Comparison of ENCODE assay signal across 9 cellular contexts in the genomic region with DNA sequence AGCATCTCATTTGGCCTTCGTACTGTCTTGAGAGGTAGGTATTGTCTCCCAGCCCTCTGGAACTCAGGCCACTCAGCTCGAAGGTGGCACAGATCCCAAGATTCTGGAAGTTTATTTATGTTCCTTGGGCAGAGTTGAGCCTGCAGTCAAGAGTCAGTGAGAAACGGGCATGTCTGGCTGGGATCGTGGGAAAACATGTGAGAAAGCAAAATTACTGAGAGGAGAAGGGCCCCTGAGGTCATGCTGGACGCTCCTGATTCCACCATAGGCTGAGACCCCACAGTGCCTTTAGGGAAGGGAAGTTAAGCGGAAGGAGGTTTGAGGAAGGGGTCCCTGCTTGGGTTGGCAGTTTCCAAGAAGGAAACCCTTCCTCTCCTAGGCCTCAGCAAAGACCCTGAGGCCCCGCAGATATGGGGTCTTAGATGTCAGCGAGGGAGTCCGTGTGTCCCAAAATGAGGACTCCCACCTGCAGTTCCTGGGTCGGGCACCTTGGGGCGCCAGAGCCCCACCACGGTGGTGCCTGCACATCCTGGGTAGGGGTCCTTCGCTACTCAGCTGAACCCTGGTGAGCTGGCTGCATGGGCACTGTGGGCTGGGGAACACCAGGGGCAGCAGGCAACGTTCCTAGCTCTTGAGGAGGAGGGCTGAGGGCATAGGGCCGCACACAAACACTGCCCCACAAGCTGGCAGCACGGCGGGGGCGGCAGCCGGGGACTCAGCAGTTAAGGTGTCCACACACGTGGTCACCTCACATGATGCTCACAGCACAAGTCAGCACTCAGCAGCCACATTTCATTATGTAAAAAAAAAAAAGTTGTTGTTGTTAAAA. TPM values are rescaled to one million over a fixed set of nuclear protein-coding genes. Genes with fewer than 3 reads are reported as not detected.
A peak's percentile ranks its signal among the peaks of the same experiment; 100 is the strongest.
DNase-seq lines count a peak whose midpoint lies in the region; ATAC-seq, FAIRE-seq and TF ChIP-seq lines count a peak whose summit lies in the region.
"Had no signal": no experiment of that assay in that cellular context is flagged by ENCODE, and none has a peak within 500 bp of the region (broad histone marks: within the 10 kb centered on the region; RNA-seq: fewer than 3 reads in every experiment).

No MANE protein-coding gene starts in this region.

- 0 out of 2 replicates have a peak overlapping the region, but pooled peaks have one; percentile 88 for H2BK15ac ChIP-seq in H1 (ENCODE audit: low read length)

- H3K4me2 ChIP-seq in H1 (ENCODE audit: insufficient read depth in 1 of 2, low read depth in 2 of 2, low read length in 2 of 2): no peak overlapping the region
- H3K4me2 ChIP-seq: BLaER1 treated with 17β-estradiol and CSF1 and Interleukin-3, amounts not matched to agents 10 nM and 100 nM had no signal

- peaks cover 3 to 6% (median 4%) of the 10 kb centered on the region in 4 experiments; a peak in 6 of 7 replicates for H3K4me1 ChIP-seq in H1 (replicated peaks in 1 of 4; ENCODE audit: control insufficient read depth in 3 of 4, insufficient read depth in 4 of 4, low read length in 3 of 4)

- no peak overlapping the region for H3K23ac ChIP-seq in H1 (ENCODE audit: insufficient read length)

- no peak overlapping the region for H3K4me3 ChIP-seq in H1 (ENCODE audit: extremely low read depth in 1 of 4, insufficient read depth in 2 of 4, low read depth in 3 of 4, low read length in 4 of 4)
- H3K4me3 ChIP-seq: BLaER1 treated with 17β-estradiol and CSF1 and Interleukin-3, amounts not matched to agents 10 nM and 100 nM had no signal

- TF ChIP-seq CTCF in H1 (IDR thresholded peaks at IDR 0.05; ENCODE audit: control extremely low read depth in 1 of 3, insufficient read depth in 1 of 3, low read depth in 1 of 3, low read length in 3 of 3): peak; percentile 93 to 99 (median 98)
- peak; percentile 59 to 75 (median 63) for TF ChIP-seq CTCF in nephron (IDR thresholded peaks at IDR 0.05; ENCODE audit: unreplicated experiment in 3 of 3)

- in situ Hi-C loops in SK-MEL-5 (cut with HindIII; ENCODE audit: low pct_unique_long_range_greater_than_20kb, low sequenced_read_pairs): no loop called here

- H3K9ac ChIP-seq in H1 (replicated peaks in 1 of 4; ENCODE audit: extremely low read depth in 1 of 4, low read depth in 3 of 4, low read length in 3 of 4): no peak overlapping the region; a peak in 1 of 7 replicates
- H3K9ac ChIP-seq: BLaER1 treated with 17β-estradiol and CSF1 and Interleukin-3, amounts not matched to agents 10 nM and 100 nM had no signal

- H3K27me3 ChIP-seq in H1 (replicated peaks in 1 of 4; ENCODE audit: control insufficient read depth in 3 of 4, extremely low read depth in 1 of 4, insufficient read depth in 3 of 4, low read length in 3 of 4): no peaks in the 10 kb centered on the region
- H3K27me3 ChIP-seq: BLaER1 treated with 17β-estradiol and CSF1 and Interleukin-3, amounts not matched to agents 10 nM and 100 nM had no signal

- no peak for FAIRE-seq in H1 (lab: Jason Lieb, UNC)

- H4K8ac ChIP-seq in H1 (ENCODE audit: extremely low read depth, insufficient read depth, low read length): peak overlapping the region; percentile 17; the same call in 1 of the 2 replicates

- H4K20me1 ChIP-seq in H1 (replicated peaks in 1 of 2; ENCODE audit: control insufficient read depth in 1 of 2, insufficient read depth in 2 of 2, low read length in 2 of 2): no peaks in the 10 kb centered on the region

- TF ChIP-seq RAD21 in H1 (IDR thresholded peaks at IDR 0.05 in 1 of 2, conservative IDR thresholded peaks at IDR 0.05 in 1 of 2; ENCODE audit: low read depth in 2 of 2, low read length in 2 of 2): peak; percentile 99

- H3K4ac ChIP-seq in H1 (replicated peaks; ENCODE audit: insufficient read length, low read depth, low read length): no peak overlapping the region

- H3K14ac ChIP-seq in H1 (ENCODE audit: insufficient read length): no peak overlapping the region

- no peak overlapping the region; the same call in 1 of the 2 replicates for H2AK5ac ChIP-seq in H1 (ENCODE audit: low read depth, low read length)

- H2BK120ac ChIP-seq in H1 (replicated peaks; ENCODE audit: low read depth, low read length): no peak overlapping the region

- H3K56ac ChIP-seq in H1 (replicated peaks; ENCODE audit: insufficient read length, low read depth, low read length): no peak overlapping the region

- no peaks in the 10 kb centered on the region for H3K79me1 ChIP-seq in H1 (ENCODE audit: low read depth, low read length)

- H3K36me3 ChIP-seq in H1 (ENCODE audit: control insufficient read depth in 2 of 4, insufficient read depth in 4 of 4, low read length in 3 of 4): peaks cover 2 to 14% (median 9%) of the 10 kb centered on the region in 4 experiments; a peak in 5 of 8 replicates

- CTCF ChIA-PET in H1 (lab: Charles Lee; ENCODE audit: partially characterized antibody): interaction anchor here (0.6 to 42.4 kb wide), 42 partner anchors 10 to 305 kb away, joined by 3 to 1994 read pairs (median 6); a partner anchor contains a TSS

- peak overlapping the region; percentile 40; the same call in 1 of the 2 replicates for H2BK5ac ChIP-seq in H1 (ENCODE audit: low read depth, low read length)

- peak overlapping the region; percentile 61; the same call in 1 of the 2 replicates for H2BK20ac ChIP-seq in H1 (ENCODE audit: low read length)

- H3K9me3 ChIP-seq in H1 (ENCODE audit: insufficient read depth in 2 of 2, low read depth in 1 of 2, low read length in 1 of 2): no peaks in the 10 kb centered on the region
- H3K9me3 ChIP-seq: BLaER1 treated with 17β-estradiol and CSF1 and Interleukin-3, amounts not matched to agents 10 nM and 100 nM had no signal

- H3K27me3 Mint-ChIP-seq in nephron (ENCODE audit: low read depth): no peaks in the 10 kb centered on the region

- TF ChIP-seq POLR2A in H1 (IDR thresholded peaks at IDR 0.05; ENCODE audit: control extremely low read depth in 1 of 2, low read depth in 2 of 2, low read length in 2 of 2): no peak

- peak overlapping the region; percentile 48 to 56 (median 50) for H3K27ac Mint-ChIP-seq in nephron

- peak overlapping the region; percentile 92; the same call in 1 of the 2 replicates for H2BK12ac ChIP-seq in H1 (ENCODE audit: low read depth, low read length)

- H3K79me2 ChIP-seq in H1 (ENCODE audit: control insufficient read depth in 1 of 2, insufficient read depth in 2 of 2, low read length in 2 of 2): no peaks in the 10 kb centered on the region

- no peaks in the 10 kb centered on the region for H3K23me2 ChIP-seq in H1 (ENCODE audit: low read depth, low read length)

- no peak overlapping the region for H2AFZ ChIP-seq in H1 (ENCODE audit: low read length)

- no peaks in the 10 kb centered on the region for H3K9me3 Mint-ChIP-seq in nephron

- H3K18ac ChIP-seq in H1 (ENCODE audit: extremely low read depth, low read length): peak overlapping the region; percentile 63; the same call in 1 of the 2 replicates

- peaks cover 23% of the 10 kb centered on the region for H3K36me3 Mint-ChIP-seq in nephron (ENCODE audit: low read depth)

- H4K91ac ChIP-seq in H1 (replicated peaks; ENCODE audit: insufficient read length, low read length): no peak overlapping the region

- no peak overlapping the region for H3K4me3 Mint-ChIP-seq in nephron

- 59% methylated on average over 20 of the region's 20 CpGs; no CpG with 5 or more reads in 1 of the 2 experiments for WGBS in H1 (ENCODE audit: extremely low coverage in 1 of 2, insufficient coverage in 1 of 2, insufficient read length in 1 of 2, insufficient replicate concordance in 2 of 2, low coverage in 1 of 2, low lambda C conversion rate in 2 of 2, missing lambda C conversion rate in 1 of 2), 2 experiments

- DNase-seq in NCI-H1092 treated with DMSO at 0.1 percent for 48 hours (lab: John Stamatoyannopoulos, UW) (peak; percentile 13), NCI-H1092 (lab: John Stamatoyannopoulos, UW) (no peak), SK-MEL-5 (ENCODE audit: low read depth, low spot score) (peak; percentile 71), H1 (ENCODE audit: low read depth in 1 of 2, low spot score in 2 of 2) (peak in 1 of 2 experiments; percentile 98), NCI-H2171 treated with DMSO at 0.1 percent for 48 hours (lab: John Stamatoyannopoulos, UW) (no peak), COR-L47 (lab: John Stamatoyannopoulos, UW) (no peak)

- POLR2A ChIA-PET in H1 (lab: Charles Lee; ENCODE audit: partially characterized antibody): interaction anchor here (0.7 to 4.1 kb wide), 16 partner anchors 13 to 157 kb away, joined by 3 to 27 read pairs (median 4); a partner anchor contains a TSS

- ATAC-seq in HG03045 (IDR thresholded peaks at IDR 0.05; ENCODE audit: unreplicated experiment): no peak

- H3K27ac ChIP-seq in H1 (ENCODE audit: low read depth, low read length): no peak overlapping the region
- H3K27ac ChIP-seq: BLaER1 treated with 17β-estradiol and CSF1 and Interleukin-3, amounts not matched to agents 10 nM and 100 nM had no signal

- no peak overlapping the region for H4K5ac ChIP-seq in H1 (ENCODE audit: insufficient read length, low read depth, low read length)

- no peak for TF ChIP-seq EP300 in H1 (IDR thresholded peaks at IDR 0.05; ENCODE audit: borderline replicate concordance in 1 of 2, low read depth in 2 of 2, low read length in 2 of 2)

- peaks cover 27% of the 10 kb centered on the region for H3K4me1 Mint-ChIP-seq in nephron

RNA-seq across cellular contexts. Expression of a gene that starts 12.3 kb away (rescaled TPM):
- 0.11 and 1.3 TPM in 2 replicates for total RNA-seq in SK-MEL-5 (2014; rRNA removed; shearing (Covaris generic))
- polyA plus RNA-seq in SK-MEL-5 (2015; cell fraction: cytosol; rRNA removed): 0.13 and 0.33 TPM in 2 replicates
- 1.8 and 5.2 TPM in 2 replicates for polyA plus RNA-seq in SK-MEL-5 (2015; cell fraction: nucleus; rRNA removed)
- 5.9 and 7.3 TPM in 2 replicates for total RNA-seq in H1 (2021; fragmentation: NEBNext Ultra II Directional; extraction: Animal tissue kit (Norgen Biotek cat#: 25700))
- 10.6 and 12.0 TPM in 2 replicates for polyA plus RNA-seq in H1 (2011; rRNA removed)
- 10.3 TPM for polyA plus RNA-seq in H1 (2011; cell fraction: cytosol; rRNA removed)
- polyA plus RNA-seq in H1 (2011; cell fraction: nucleus; rRNA removed): 27.7 TPM
- polyA plus RNA-seq in H1 (2012, experiment 1 of 2): 5.9 to 11.9 TPM (median 8.7 TPM) in 4 replicates
- 6.4 TPM for polyA plus RNA-seq in H1 (2012, experiment 2 of 2)
- 6.5 TPM for polyA plus RNA-seq in H1 (2013, experiment 1 of 2)
- polyA plus RNA-seq in H1 (2013, experiment 2 of 2): 6.3 TPM
- 11.9 TPM in 2 replicates for polyA minus RNA-seq in H1 (2011; rRNA and poly(A)+ RNA removed)
- polyA minus RNA-seq in H1 (2011; cell fraction: cytosol; rRNA and poly(A)+ RNA removed): 12.0 TPM
- polyA minus RNA-seq in H1 (2011; cell fraction: nucleus; rRNA and poly(A)+ RNA removed): 15.1 TPM

RNA-seq across cellular contexts. Expression of a gene that starts 26.6 kb away (rescaled TPM):
- total RNA-seq in SK-MEL-5 (2014; rRNA removed; shearing (Covaris generic)): 515 and 576 TPM in 2 replicates
- 499 and 536 TPM in 2 replicates for polyA plus RNA-seq in SK-MEL-5 (2015; cell fraction: cytosol; rRNA removed)
- polyA plus RNA-seq in SK-MEL-5 (2015; cell fraction: nucleus; rRNA removed): 364 and 397 TPM in 2 replicates
- 46.8 and 48.0 TPM in 2 replicates for total RNA-seq in H1 (2021; fragmentation: NEBNext Ultra II Directional; extraction: Animal tissue kit (Norgen Biotek cat#: 25700))
- polyA plus RNA-seq in H1 (2011; rRNA removed): 25.8 and 38.3 TPM in 2 replicates
- polyA plus RNA-seq in H1 (2011; cell fraction: cytosol; rRNA removed): 33.6 TPM
- 78.1 TPM for polyA plus RNA-seq in H1 (2011; cell fraction: nucleus; rRNA removed)
- 36.7 to 43.4 TPM (median 39.1 TPM) in 4 replicates for polyA plus RNA-seq in H1 (2012, experiment 1 of 2)
- polyA plus RNA-seq in H1 (2012, experiment 2 of 2): 56.7 TPM
- 34.7 TPM for polyA plus RNA-seq in H1 (2013, experiment 1 of 2)
- polyA plus RNA-seq in H1 (2013, experiment 2 of 2): 32.6 TPM
- 15.1 and 20.9 TPM in 2 replicates for polyA minus RNA-seq in H1 (2011; rRNA and poly(A)+ RNA removed)
- polyA minus RNA-seq in H1 (2011; cell fraction: cytosol; rRNA and poly(A)+ RNA removed): 33.7 TPM
- polyA minus RNA-seq in H1 (2011; cell fraction: nucleus; rRNA and poly(A)+ RNA removed): 28.1 TPM

RNA-seq across cellular contexts. Expression of a gene that starts 52.8 kb away (rescaled TPM):
- total RNA-seq in SK-MEL-5 (2014; rRNA removed; shearing (Covaris generic)): 26.0 and 26.6 TPM in 2 replicates
- 40.9 and 51.5 TPM in 2 replicates for polyA plus RNA-seq in SK-MEL-5 (2015; cell fraction: cytosol; rRNA removed)
- polyA plus RNA-seq in SK-MEL-5 (2015; cell fraction: nucleus; rRNA removed): 31.6 and 44.1 TPM in 2 replicates
- 23.4 and 31.4 TPM in 2 replicates for total RNA-seq in H1 (2021; fragmentation: NEBNext Ultra II Directional; extraction: Animal tissue kit (Norgen Biotek cat#: 25700))
- polyA plus RNA-seq in H1 (2011; rRNA removed): 27.0 and 32.1 TPM in 2 replicates
- 26.1 TPM for polyA plus RNA-seq in H1 (2011; cell fraction: cytosol; rRNA removed)
- polyA plus RNA-seq in H1 (2011; cell fraction: nucleus; rRNA removed): 19.4 TPM
- polyA plus RNA-seq in H1 (2012, experiment 1 of 2): 21.8 to 26.9 TPM (median 25.5 TPM) in 4 replicates
- polyA plus RNA-seq in H1 (2012, experiment 2 of 2): 11.2 TPM
- 19.3 TPM for polyA plus RNA-seq in H1 (2013, experiment 1 of 2)
- 21.1 TPM for polyA plus RNA-seq in H1 (2013, experiment 2 of 2)
- polyA minus RNA-seq in H1 (2011; rRNA and poly(A)+ RNA removed): 50.6 and 53.0 TPM in 2 replicates
- 18.2 TPM for polyA minus RNA-seq in H1 (2011; cell fraction: cytosol; rRNA and poly(A)+ RNA removed)
- 15.3 TPM for polyA minus RNA-seq in H1 (2011; cell fraction: nucleus; rRNA and poly(A)+ RNA removed)

RNA-seq across cellular contexts. Expression of a gene that starts 58.8 kb away (rescaled TPM):
- 3.0 and 3.4 TPM in 2 replicates for total RNA-seq in SK-MEL-5 (2014; rRNA removed; shearing (Covaris generic))
- polyA plus RNA-seq in SK-MEL-5 (2015; cell fraction: cytosol; rRNA removed): 10.6 and 16.6 TPM in 2 replicates
- polyA plus RNA-seq in SK-MEL-5 (2015; cell fraction: nucleus; rRNA removed): 8.2 and 8.7 TPM in 2 replicates
- total RNA-seq in H1 (2021; fragmentation: NEBNext Ultra II Directional; extraction: Animal tissue kit (Norgen Biotek cat#: 25700)): 52.4 and 54.7 TPM in 2 replicates
- polyA plus RNA-seq in H1 (2011; rRNA removed): 34.1 and 43.5 TPM in 2 replicates
- 30.7 TPM for polyA plus RNA-seq in H1 (2011; cell fraction: cytosol; rRNA removed)
- 122 TPM for polyA plus RNA-seq in H1 (2011; cell fraction: nucleus; rRNA removed)
- polyA plus RNA-seq in H1 (2012, experiment 1 of 2): 42.2 to 51.4 TPM (median 46.7 TPM) in 4 replicates
- polyA plus RNA-seq in H1 (2012, experiment 2 of 2): 37.7 TPM
- 50.4 TPM for polyA plus RNA-seq in H1 (2013, experiment 1 of 2)
- 45.1 TPM for polyA plus RNA-seq in H1 (2013, experiment 2 of 2)
- 43.0 and 47.3 TPM in 2 replicates for polyA minus RNA-seq in H1 (2011; rRNA and poly(A)+ RNA removed)
- polyA minus RNA-seq in H1 (2011; cell fraction: cytosol; rRNA and poly(A)+ RNA removed): 55.2 TPM
- polyA minus RNA-seq in H1 (2011; cell fraction: nucleus; rRNA and poly(A)+ RNA removed): 107 TPM

Comparison
In these comparisons a context has a peak if more than half of its experiments do, and no peak if none do; other contexts are left out.
1. DNase-seq: peak in NCI-H1092 treated with DMSO at 0.1 percent for 48 hours (single experiment) and SK-MEL-5 (single experiment); none in NCI-H1092 (single experiment), NCI-H2171 treated with DMSO at 0.1 percent for 48 hours (single experiment) and COR-L47 (single experiment).
2. RNA of a gene that starts 26.6 kb away (total RNA-seq): 515 to 576 TPM in SK-MEL-5; 46.8 to 48.0 TPM in H1; every median in the first group is over 10 times any median in the second.